ENCODE assay signal across 2 cellular contexts in genomic region chr10:68877482-68877881, GRCh38.
TF ChIP-seq lines count a peak whose summit lies in the region.

No MANE protein-coding gene starts in this region.

TF ChIP-seq in HepG2, 621 proteins besides CTCF, POLR2A, EP300 and RAD21:
- no peak for TF ChIP-seq AHR (CRISPR knock-in tag; IDR thresholded peaks at IDR 0.05)
- TF ChIP-seq ZKSCAN1 (IDR thresholded peaks at IDR 0.05; ENCODE audit: low read length): peak; percentile 75
- no peak for TF ChIP-seq TCF7L2 (IDR thresholded peaks at IDR 0.05; ENCODE audit: low read depth, low read length)
- TF ChIP-seq MAX (IDR thresholded peaks at IDR 0.05): no peak
- TF ChIP-seq MEIS2 (CRISPR knock-in tag; IDR thresholded peaks at IDR 0.05): no peak

TF ChIP-seq in H1, 55 proteins besides CTCF, POLR2A, EP300 and RAD21:
- TF ChIP-seq BACH1 (IDR thresholded peaks at IDR 0.05; ENCODE audit: low read length): no peak
- TF ChIP-seq HDAC2 (IDR thresholded peaks at IDR 0.05; ENCODE audit: borderline replicate concordance in 1 of 2, low read depth in 2 of 2, low read length in 2 of 2): peak in 1 of 2 experiments; percentile 61; a peak in 1 of 4 replicates
- no peak for TF ChIP-seq NANOG (IDR thresholded peaks at IDR 0.05; ENCODE audit: insufficient read depth, low read depth, low read length, poor library complexity, severe bottlenecking)
